8 cellular contexts compared by ENCODE assay signal in genomic region chr1:211578640-211579433, GRCh38. TPM values are rescaled to one million over a fixed set of nuclear protein-coding genes. Genes with fewer than 3 reads are reported as not detected.
A peak's percentile ranks its signal among the peaks of the same experiment; 100 is the strongest.
DNase-seq lines count a peak whose midpoint lies in the region; ATAC-seq and TF ChIP-seq lines count a peak whose summit lies in the region.

SLC30A1 (minus strand) TSS chr1:211579161; CDS start chr1:211578612, 549 bp downstream.

- no peaks in the 10 kb centered on the region for H3K9me3 Mint-ChIP-seq in HFFc6

- H3K27me3 ChIP-seq in testis, result no peaks in the 10 kb centered on the region

- no peaks in the 10 kb centered on the region; the same call in 1 of the 2 replicates for H3K27me3 Mint-ChIP-seq in HFFc6 (ENCODE audit: insufficient read depth)

- H3K9ac ChIP-seq in SK-N-MC (ENCODE audit: insufficient read length), result peak within 1 kb of the TSS; percentile 54

- TF ChIP-seq POLR2A in NB4 (IDR thresholded peaks at IDR 0.05; ENCODE audit: extremely low read depth, insufficient read length) (peak; percentile 60), testis (IDR thresholded peaks at IDR 0.05) (peak; percentile 89)

- H3K4me3 ChIP-seq in NB4 (ENCODE audit: low read depth, low read length) (peak within 1 kb of the TSS; percentile 97), SK-N-MC (peak within 1 kb of the TSS; percentile 88), testis (peak within 1 kb of the TSS; percentile 95 to 97)

- peak within 1 kb of the TSS; percentile 81 for H3K27ac Mint-ChIP-seq in HFFc6

- H3K9me3 ChIP-seq in SK-N-MC (ENCODE audit: low read depth, low read length) (no peaks in the 10 kb centered on the region), testis (no peaks in the 10 kb centered on the region)

- peak; percentile 87 for DNase-seq in GM04503 (ENCODE audit: low read depth)
- peak; percentile 98 for DNase-seq in HFFc6
- peak; percentile 99 for DNase-seq in NB4 (ENCODE audit: low read depth)
- peak; percentile 47 for DNase-seq in SK-N-MC (ENCODE audit: low read depth, low spot score)
- DNase-seq in activated naive CD4-positive, alpha-beta T cell treated with anti-CD3 and anti-CD28 coated beads, Interleukin-2, amount 50 U/mL, for 16 hours, result peak; percentile 100
- peak; percentile 98 for DNase-seq in globus pallidus (ENCODE audit: low spot score)
- DNase-seq in omental fat pad (ENCODE audit: low spot score), result peak; percentile 99
- peak; percentile 100 for DNase-seq in testis

- H3K4me1 ChIP-seq in testis, result peaks cover 8% of the 10 kb centered on the region

- 0 to 1% methylated on average over 15 to 59 of the region's 97 CpGs for WGBS in testis, 2 donors

- H3K27ac ChIP-seq in SK-N-MC (no peak within 1 kb of the TSS), testis (peak within 1 kb of the TSS; percentile 94 to 98)

- TF ChIP-seq CTCF in HFFc6 (IDR thresholded peaks at IDR 0.05) (no peak), NB4 (IDR thresholded peaks at IDR 0.05; ENCODE audit: low read depth, low read length) (no peak), omental fat pad (IDR thresholded peaks at IDR 0.05) (no peak), testis (IDR thresholded peaks at IDR 0.05) (no peak)

- H3K36me3 ChIP-seq in SK-N-MC (ENCODE audit: insufficient read depth, low read length), result no peaks in the 10 kb centered on the region; the same call in 1 of the 2 replicates
- no peaks in the 10 kb centered on the region for H3K36me3 ChIP-seq in testis (ENCODE audit: low read depth, missing control alignments)

- peak within 1 kb of the TSS; percentile 97 for H3K4me3 Mint-ChIP-seq in HFFc6

- peak; percentile 96 for ATAC-seq in omental fat pad (ENCODE audit: low FRiP score)

- peaks cover 30% of the 10 kb centered on the region for H3K36me3 Mint-ChIP-seq in HFFc6 (ENCODE audit: low read depth)

- intact Hi-C loops in testis (cut with DNase I; ENCODE audit: low total_unique reads), result loop anchor here (5.0 to 10.0 kb wide), 2 partner anchors 33 to 76 kb away; no protein-coding TSS in a partner anchor

- H3K4me1 Mint-ChIP-seq in HFFc6 (ENCODE audit: low read depth), result peaks cover 66% of the 10 kb centered on the region

RNA-seq across cellular contexts. Expression of gene SLC30A1, which starts in this region (rescaled TPM):
- total RNA-seq in HFFc6 (2021; fragmentation: NEBNext Ultra II Directional; extraction: Animal tissue kit (Norgen Biotek cat#: 25700)), result 10 to 100 TPM; 23.6 to 27.5 (median 25.7) TPM
- total RNA-seq in omental fat pad (10 to 100 TPM; 21.0 to 66.7 (median 37.1) TPM), testis (10 to 100 TPM; 29.4 to 33.3 TPM)
- 37.3 TPM for polyA plus RNA-seq in testis (ENCODE audit: insufficient read depth, low read depth, low replicate concordance)

Comparison
In these comparisons a context has a peak if more than half of its experiments do, and no peak if none do; other contexts are left out.
1. DNase-seq: peak in every context shown above with its lines; median percentile 100 in activated naive CD4-positive, alpha-beta T cell treated with anti-CD3 and anti-CD28 coated beads, Interleukin-2, amount 50 U/mL, for 16 hours; 100 in testis; 99 in NB4; 99 in omental fat pad; 98 in HFFc6; 98 in globus pallidus; 87 in GM04503; 47 in SK-N-MC.